In genomic region chr13:55783841-55784240, GRCh38 we compare ENCODE assay signal across 25 cellular contexts.
DNase-seq lines count a peak whose midpoint lies in the region; ATAC-seq, FAIRE-seq and TF ChIP-seq lines count a peak whose summit lies in the region.
"Had no signal": no experiment of that assay in that cellular context is flagged by ENCODE, and none has a peak within 500 bp of the region (broad histone marks: within the 10 kb centered on the region; RNA-seq: fewer than 3 reads in every experiment).

No MANE protein-coding gene starts in this region.

- no peaks in the 10 kb centered on the region for H3K9me2 ChIP-seq in GM23338 (ENCODE audit: insufficient read depth)

- no peak for ATAC-seq in GM23338
- no peak for ATAC-seq in GM21576 (IDR thresholded peaks at IDR 0.05; ENCODE audit: unreplicated experiment)
- ATAC-seq in HG03439 (IDR thresholded peaks at IDR 0.05; ENCODE audit: unreplicated experiment): no peak
- ATAC-seq in stimulated activated naive B cell treated with anti-CD40 and anti-IgM and Interleukin-4, amounts not matched to agents 10 μg/mL and 1 μg/mL and 100 μg/mL, for 72 hours (replicated peaks): no peak
- ATAC-seq: A549; CD8-positive, alpha-beta T cell; GM12878 had no signal

- no peaks in the 10 kb centered on the region for H3F3A ChIP-seq in GM23338 (replicated peaks; ENCODE audit: low read depth)

- no peak overlapping the region for H4K5ac ChIP-seq in H1 (ENCODE audit: insufficient read length, low read depth, low read length)

- H3K36me3 Mint-ChIP-seq in GM23338 (ENCODE audit: low read depth): peaks cover 17% of the 10 kb centered on the region; the same call in 2 of the 3 replicates
- no peaks in the 10 kb centered on the region for H3K36me3 Mint-ChIP-seq in stimulated activated naive B cell treated with anti-CD40 and anti-IgM and Interleukin-4, amounts not matched to agents 10 μg/mL and 1 μg/mL and 100 μg/mL, for 72 hours
- H3K36me3 Mint-ChIP-seq: CD8-positive, alpha-beta T cell had no signal

- no peak overlapping the region for H3K4me3 Mint-ChIP-seq in GM23338
- H3K4me3 Mint-ChIP-seq in stimulated activated naive B cell treated with anti-CD40 and anti-IgM and Interleukin-4, amounts not matched to agents 10 μg/mL and 1 μg/mL and 100 μg/mL, for 72 hours: no peak overlapping the region
- H3K4me3 Mint-ChIP-seq: CD4-positive, alpha-beta T cell; CD8-positive, alpha-beta T cell had no signal

- TF ChIP-seq RAD21 in H1 (IDR thresholded peaks at IDR 0.05 in 1 of 2, conservative IDR thresholded peaks at IDR 0.05 in 1 of 2; ENCODE audit: low read depth in 2 of 2, low read length in 2 of 2): no peak

- no peak overlapping the region for H2BK12ac ChIP-seq in H1 (ENCODE audit: low read depth, low read length)

- TF ChIP-seq EP300 in H1 (IDR thresholded peaks at IDR 0.05; ENCODE audit: borderline replicate concordance in 1 of 2, low read depth in 2 of 2, low read length in 2 of 2): no peak

- FAIRE-seq in H1 (lab: Jason Lieb, UNC): peak; percentile 66
- FAIRE-seq: A549, GM12878, GM12892, GM18507 had no signal

- no TSS peak for BruUV-seq in A673 (replicated peaks; lab: Mats Ljungman, UMichigan)

- TF ChIP-seq CTCF in A673 (conservative IDR thresholded peaks at IDR 0.05; ENCODE audit: low read depth, low read length): no peak
- TF ChIP-seq CTCF in GM23338 (conservative IDR thresholded peaks at IDR 0.05; ENCODE audit: low read depth in 2 of 2): no peak
- TF ChIP-seq CTCF in H1 (IDR thresholded peaks at IDR 0.05; ENCODE audit: control extremely low read depth in 1 of 3, insufficient read depth in 1 of 3, low read depth in 1 of 3, low read length in 3 of 3): no peak

- H4K20me1 ChIP-seq in GM23338 (replicated peaks; ENCODE audit: insufficient read depth) (no peaks in the 10 kb centered on the region), H1 (replicated peaks in 1 of 2; ENCODE audit: control insufficient read depth in 1 of 2, insufficient read depth in 2 of 2, low read length in 2 of 2) (no peaks in the 10 kb centered on the region)
- H4K20me1 ChIP-seq: BLaER1 treated with 17β-estradiol and CSF1 and Interleukin-3, amounts not matched to agents 10 nM and 100 nM had no signal

- WGBS in H1 (ENCODE audit: extremely low coverage in 1 of 2, insufficient coverage in 1 of 2, insufficient read length in 1 of 2, insufficient replicate concordance in 2 of 2, low coverage in 1 of 2, low lambda C conversion rate in 2 of 2, missing lambda C conversion rate in 1 of 2), 2 experiments: 88% methylated on average over 1 of the region's 1 CpG; no CpG with 5 or more reads in 1 of the 2 experiments

- H3K79me2 ChIP-seq in GM23338 (replicated peaks; ENCODE audit: insufficient read depth) (no peaks in the 10 kb centered on the region), H1 (ENCODE audit: control insufficient read depth in 1 of 2, insufficient read depth in 2 of 2, low read length in 2 of 2) (no peaks in the 10 kb centered on the region)

- H3K27me3 Mint-ChIP-seq in GM23338 (ENCODE audit: insufficient read depth, low read depth, poor library complexity): no peaks in the 10 kb centered on the region
- H3K27me3 Mint-ChIP-seq in stimulated activated naive B cell treated with anti-CD40 and anti-IgM and Interleukin-4, amounts not matched to agents 10 μg/mL and 1 μg/mL and 100 μg/mL, for 72 hours: no peaks in the 10 kb centered on the region
- H3K27me3 Mint-ChIP-seq: CD4-positive, alpha-beta T cell had no signal

- no peak overlapping the region for H2BK5ac ChIP-seq in H1 (ENCODE audit: low read depth, low read length)

- no peak overlapping the region for H3K14ac ChIP-seq in H1 (ENCODE audit: insufficient read length)

- H3K4me2 ChIP-seq in GM23338 (no peak overlapping the region), H1 (ENCODE audit: insufficient read depth in 1 of 2, low read depth in 2 of 2, low read length in 2 of 2) (no peak overlapping the region)
- H3K4me2 ChIP-seq: A549 had no signal

- H4K91ac ChIP-seq in H1 (replicated peaks; ENCODE audit: insufficient read length, low read length): no peak overlapping the region

- H3K9me3 ChIP-seq in A673 (ENCODE audit: low read depth, low read length, poor library complexity, severe bottlenecking): peaks cover 9% of the 10 kb centered on the region
- H3K9me3 ChIP-seq in SK-N-MC (ENCODE audit: low read depth, low read length): no peaks in the 10 kb centered on the region; the same call in 1 of the 2 replicates
- H3K9me3 ChIP-seq in H1 (ENCODE audit: insufficient read depth in 2 of 2, low read depth in 1 of 2, low read length in 1 of 2): peaks cover 0 to 4% of the 10 kb centered on the region in 2 experiments; a peak in 1 of 4 replicates
- H3K9me3 ChIP-seq: A549, BE2C had no signal

- H3K56ac ChIP-seq in H1 (replicated peaks; ENCODE audit: insufficient read length, low read depth, low read length): no peak overlapping the region

- H3K79me1 ChIP-seq in H1 (ENCODE audit: low read depth, low read length): no peaks in the 10 kb centered on the region

- POLR2A ChIA-PET in A673 (lab: Charles Lee; ENCODE audit: low non-redundant PET) (no interaction called here), H1 (lab: Charles Lee; ENCODE audit: partially characterized antibody) (no interaction called here)

- no peak overlapping the region for H3K9ac ChIP-seq in SK-N-MC (ENCODE audit: insufficient read length)
- H3K9ac ChIP-seq in H1 (replicated peaks in 1 of 4; ENCODE audit: extremely low read depth in 1 of 4, low read depth in 3 of 4, low read length in 3 of 4): no peak overlapping the region
- H3K9ac ChIP-seq: BLaER1 treated with 17β-estradiol and CSF1 and Interleukin-3, amounts not matched to agents 10 nM and 100 nM had no signal

- H3K36me3 ChIP-seq in A673 (ENCODE audit: insufficient read depth, low read length, poor library complexity, severe bottlenecking): no peaks in the 10 kb centered on the region
- 0 out of 2 replicates have a peak, but pooled peaks cover 8% of the 10 kb centered on the region for H3K36me3 ChIP-seq in GM23338 (ENCODE audit: insufficient read depth)
- H3K36me3 ChIP-seq in SK-N-MC (ENCODE audit: insufficient read depth, low read length): no peaks in the 10 kb centered on the region
- H3K36me3 ChIP-seq in H1 (ENCODE audit: control insufficient read depth in 2 of 4, insufficient read depth in 4 of 4, low read length in 3 of 4): no peaks in the 10 kb centered on the region
- H3K36me3 ChIP-seq: BE2C; BLaER1 treated with 17β-estradiol and CSF1 and Interleukin-3, amounts not matched to agents 10 nM and 100 nM had no signal

- peak overlapping the region; percentile 0 for H3K4me3 ChIP-seq in A673 (ENCODE audit: low read depth, low read length, poor library complexity, severe bottlenecking)
- H3K4me3 ChIP-seq in GM23338: no peak overlapping the region
- H3K4me3 ChIP-seq in SK-N-MC: peak overlapping the region; percentile 18
- no peak overlapping the region for H3K4me3 ChIP-seq in H1 (ENCODE audit: extremely low read depth in 1 of 4, insufficient read depth in 2 of 4, low read depth in 3 of 4, low read length in 4 of 4)
- H3K4me3 ChIP-seq: A549; BLaER1 treated with 17β-estradiol and CSF1 and Interleukin-3, amounts not matched to agents 10 nM and 100 nM; GM12878 had no signal

- no peak overlapping the region for H2BK15ac ChIP-seq in H1 (ENCODE audit: low read length)

- H3K27ac ChIP-seq in A673 (ENCODE audit: low read depth, low read length, poor library complexity, severe bottlenecking) (peak overlapping the region; percentile 59), GM23338 (ENCODE audit: low read depth) (no peak overlapping the region), SK-N-MC (peak overlapping the region; percentile 75), H1 (ENCODE audit: low read depth, low read length) (no peak overlapping the region)
- H3K27ac ChIP-seq: 22Rv1; A549; BLaER1 treated with 17β-estradiol and CSF1 and Interleukin-3, amounts not matched to agents 10 nM and 100 nM; C4-2B had no signal

- DNase-seq in A673 (ENCODE audit: low spot score) (peak; percentile 59), GM23338 (ENCODE audit: low spot score) (no peak), SK-N-MC (ENCODE audit: low read depth, low spot score) (peak; percentile 61), H1 (ENCODE audit: low read depth in 1 of 2, low spot score in 2 of 2) (no peak)
- DNase-seq in stimulated activated naive B cell treated with anti-CD40 and anti-IgM and Interleukin-4, amounts not matched to agents 10 μg/mL and 1 μg/mL and 100 μg/mL, for 72 hours: no peak
- DNase-seq: ACHN; BE2C; CD4-positive, alpha-beta T cell; CD8-positive, alpha-beta T cell; DMS 273 treated with DMSO at 0.1 percent for 48 hours; DMS153; DMS53; DMS79; DND-41; EL; GDM1 had no signal

- H3K9me3 Mint-ChIP-seq in GM23338: peaks cover 11% of the 10 kb centered on the region; the same call in 2 of the 3 replicates
- H3K9me3 Mint-ChIP-seq in stimulated activated naive B cell treated with anti-CD40 and anti-IgM and Interleukin-4, amounts not matched to agents 10 μg/mL and 1 μg/mL and 100 μg/mL, for 72 hours: peaks cover 5 to 10% of the 10 kb centered on the region in 2 donors

- H3K23me2 ChIP-seq in H1 (ENCODE audit: low read depth, low read length): no peaks in the 10 kb centered on the region

- H3K4ac ChIP-seq in H1 (replicated peaks; ENCODE audit: insufficient read length, low read depth, low read length): no peak overlapping the region

- no peak overlapping the region for H2AK5ac ChIP-seq in H1 (ENCODE audit: low read depth, low read length)

- CTCF ChIA-PET in A673 (lab: Charles Lee): no interaction called here
- CTCF ChIA-PET in H1 (lab: Charles Lee; ENCODE audit: partially characterized antibody): no interaction called here

- H3K4me1 ChIP-seq in A673 (ENCODE audit: insufficient read depth, low read length, poor library complexity, severe bottlenecking) (peaks cover 8% of the 10 kb centered on the region), GM23338 (ENCODE audit: insufficient read depth) (peaks cover 9% of the 10 kb centered on the region; the same call in 1 of the 2 replicates), H1 (replicated peaks in 1 of 4; ENCODE audit: control insufficient read depth in 3 of 4, insufficient read depth in 4 of 4, low read length in 3 of 4) (no peaks in the 10 kb centered on the region)
- H3K4me1 ChIP-seq: A549, BE2C had no signal

- no peak overlapping the region for H2BK20ac ChIP-seq in H1 (ENCODE audit: low read length)

- no peaks in the 10 kb centered on the region for H3K27me3 ChIP-seq in A673 (replicated peaks; ENCODE audit: insufficient read depth, low read depth, low read length, poor library complexity)
- H3K27me3 ChIP-seq in GM23338 (ENCODE audit: insufficient read depth): no peaks in the 10 kb centered on the region
- H3K27me3 ChIP-seq in H1 (replicated peaks in 1 of 4; ENCODE audit: control insufficient read depth in 3 of 4, extremely low read depth in 1 of 4, insufficient read depth in 3 of 4, low read length in 3 of 4): no peaks in the 10 kb centered on the region
- H3K27me3 ChIP-seq: BE2C; BLaER1 treated with 17β-estradiol and CSF1 and Interleukin-3, amounts not matched to agents 10 nM and 100 nM had no signal

- no peak overlapping the region for H3K23ac ChIP-seq in H1 (ENCODE audit: insufficient read length)

- peak overlapping the region; percentile 80 for H3K27ac Mint-ChIP-seq in GM23338
- no peak overlapping the region for H3K27ac Mint-ChIP-seq in stimulated activated naive B cell treated with anti-CD40 and anti-IgM and Interleukin-4, amounts not matched to agents 10 μg/mL and 1 μg/mL and 100 μg/mL, for 72 hours
- H3K27ac Mint-ChIP-seq: CD4-positive, alpha-beta T cell; CD8-positive, alpha-beta T cell had no signal

- H3K4me1 Mint-ChIP-seq in GM23338: peaks cover 6% of the 10 kb centered on the region; the same call in 2 of the 3 replicates
- H3K4me1 Mint-ChIP-seq in stimulated activated naive B cell treated with anti-CD40 and anti-IgM and Interleukin-4, amounts not matched to agents 10 μg/mL and 1 μg/mL and 100 μg/mL, for 72 hours: no peaks in the 10 kb centered on the region

- intact Hi-C loops in A673 (cut with micrococcal nuclease; ENCODE audit: unreplicated experiment): no loop called here

- no peak overlapping the region for H2BK120ac ChIP-seq in H1 (replicated peaks; ENCODE audit: low read depth, low read length)

- TF ChIP-seq POLR2A in H1 (IDR thresholded peaks at IDR 0.05; ENCODE audit: control extremely low read depth in 1 of 2, low read depth in 2 of 2, low read length in 2 of 2): no peak

- H4K8ac ChIP-seq in H1 (ENCODE audit: extremely low read depth, insufficient read depth, low read length): no peak overlapping the region

- H3K18ac ChIP-seq in H1 (ENCODE audit: extremely low read depth, low read length): no peak overlapping the region

- no peak overlapping the region for H2AFZ ChIP-seq in GM23338
- H2AFZ ChIP-seq in H1 (ENCODE audit: low read length): no peak overlapping the region

Comparison
In these comparisons a context has a peak if more than half of its experiments do, and no peak if none do; other contexts are left out.
1. DNase-seq: peak in A673 (single experiment) and SK-N-MC (single experiment); none in GM23338 (single experiment), H1 (0 of 2) and stimulated activated naive B cell treated with anti-CD40 and anti-IgM and Interleukin-4, amounts not matched to agents 10 μg/mL and 1 μg/mL and 100 μg/mL, for 72 hours (single experiment).
2. H3K27ac ChIP-seq: peak in A673 (single experiment) and SK-N-MC (single experiment); none in GM23338 (single experiment) and H1 (single experiment).
3. H3K4me3 ChIP-seq: peak in A673 (single experiment) and SK-N-MC (single experiment); none in GM23338 (single experiment) and H1 (0 of 4).